ENCODE assay signal across 11 cellular contexts in genomic region chr14:50225974-50226297, GRCh38. TPM values are rescaled to one million over a fixed set of nuclear protein-coding genes. Genes with fewer than 3 reads are reported as not detected.
DNase-seq lines count a peak whose midpoint lies in the region; ATAC-seq, FAIRE-seq and TF ChIP-seq lines count a peak whose summit lies in the region.
"Had no signal": no experiment of that assay in that cellular context is flagged by ENCODE, and none has a peak within 500 bp of the region (broad histone marks: within the 10 kb centered on the region; RNA-seq: fewer than 3 reads in every experiment).

No MANE protein-coding gene starts in this region.

- POLR2A ChIA-PET in PC-9 (lab: Charles Lee; ENCODE audit: unreplicated experiment), result no interaction called here

- H3K27ac ChIP-seq in kidney (ENCODE audit: low read depth in 2 of 2, low read length in 2 of 2), result peak overlapping the region; percentile 40 to 71
- peak overlapping the region; percentile 31 for H3K27ac ChIP-seq in thymus (ENCODE audit: low read depth)
- no peak overlapping the region for H3K27ac ChIP-seq in PC-9

- TF ChIP-seq CTCF in kidney (IDR thresholded peaks at IDR 0.05; ENCODE audit: borderline replicate concordance, extremely low read depth, insufficient read depth), result no peak
- no peak for TF ChIP-seq CTCF in PC-9 (conservative IDR thresholded peaks at IDR 0.05)

- H3K27ac Mint-ChIP-seq in activated naive CD4-positive, alpha-beta T cell treated with anti-CD3 and anti-CD28 coated beads, Interleukin-2, amount 50 U/mL, for 24 hours, result peak overlapping the region; percentile 36
- H3K27ac Mint-ChIP-seq in activated naive CD4-positive, alpha-beta T cell treated with anti-CD3 and anti-CD28 coated beads for 36 hours, result no peak overlapping the region

- peaks cover 14 to 30% of the 10 kb centered on the region in 2 donors for H3K4me1 ChIP-seq in kidney (ENCODE audit: control insufficient read depth in 1 of 2, insufficient read depth in 1 of 2, low read depth in 1 of 2, low read length in 2 of 2)
- H3K4me1 ChIP-seq in thymus (ENCODE audit: control insufficient read depth, insufficient read depth, low read length), result no peaks in the 10 kb centered on the region
- H3K4me1 ChIP-seq in PC-9 (replicated peaks; ENCODE audit: insufficient read depth), result peaks cover 28% of the 10 kb centered on the region

- H3K27me3 ChIP-seq in thymus (ENCODE audit: control insufficient read depth, insufficient read depth), result no peaks in the 10 kb centered on the region
- H3K27me3 ChIP-seq in PC-9 (ENCODE audit: insufficient read depth, low read depth), result no peaks in the 10 kb centered on the region

- no peaks in the 10 kb centered on the region for H3K9me3 Mint-ChIP-seq in activated naive CD4-positive, alpha-beta T cell treated with anti-CD3 and anti-CD28 coated beads, Interleukin-2, amount 50 U/mL, for 24 hours
- H3K9me3 Mint-ChIP-seq in activated naive CD4-positive, alpha-beta T cell treated with anti-CD3 and anti-CD28 coated beads for 36 hours, result no peaks in the 10 kb centered on the region

- BruUV-seq in PC-9 (replicated peaks; lab: Mats Ljungman, UMichigan), result no TSS peak

- CTCF ChIA-PET in activated naive CD4-positive, alpha-beta T cell treated with anti-CD3 and anti-CD28 coated beads for 36 hours (lab: Charles Lee), result interaction anchor here (0.7 to 0.8 kb wide), 2 partner anchors 34 to 334 kb away, joined by 4 to 7 read pairs; no protein-coding TSS in a partner anchor
- CTCF ChIA-PET in PC-9 (lab: Charles Lee), result no interaction called here

- intact Hi-C loops in activated naive CD4-positive, alpha-beta T cell treated with anti-CD3 and anti-CD28 coated beads for 36 hours (cut with micrococcal nuclease), result no loop called here
- intact Hi-C loops in kidney (cut with DNase I) (no loop called here), PC-9 (cut with micrococcal nuclease; ENCODE audit: unreplicated experiment) (no loop called here)

- H4K20me1 ChIP-seq in PC-9 (ENCODE audit: insufficient read depth), result no peaks in the 10 kb centered on the region; the same call in 1 of the 2 replicates

- H3K9me2 ChIP-seq in PC-9 (ENCODE audit: insufficient read depth), result no peaks in the 10 kb centered on the region

- DNase-seq in activated naive CD4-positive, alpha-beta T cell treated with anti-CD3 and anti-CD28 coated beads for 36 hours, result no peak
- DNase-seq in kidney, result no peak
- no peak for DNase-seq in NCI-H446 (lab: John Stamatoyannopoulos, UW)
- no peak for DNase-seq in cortex of kidney (lab: John Stamatoyannopoulos, UW)
- no peak for DNase-seq in PC-9
- DNase-seq: activated CD4-positive, alpha-beta T cell treated with anti-CD3 and anti-CD28 coated beads for 1 hour; NCI-H187; stimulated activated CD4-positive, alpha-beta T cell treated with anti-CD3 and anti-CD28 coated beads, Interleukin-2, amount 100 ng/mL, for 24 hours had no signal

- peaks cover 38% of the 10 kb centered on the region for H3K79me2 ChIP-seq in PC-9 (ENCODE audit: low read depth)

- peak overlapping the region in 1 of 2 donors; percentile 24 for H3K9ac ChIP-seq in kidney (ENCODE audit: low read length in 2 of 2)

- no peaks in the 10 kb centered on the region for H3K36me3 ChIP-seq in kidney (ENCODE audit: control insufficient read depth in 1 of 2, insufficient read depth in 2 of 2, low read length in 2 of 2)
- no peaks in the 10 kb centered on the region for H3K36me3 ChIP-seq in thymus (ENCODE audit: control insufficient read depth, insufficient read depth)
- no peaks in the 10 kb centered on the region for H3K36me3 ChIP-seq in PC-9 (ENCODE audit: low read depth)

- no peaks in the 10 kb centered on the region for H3K9me3 ChIP-seq in kidney (ENCODE audit: control insufficient read depth in 1 of 2, low read length in 2 of 2)
- no peaks in the 10 kb centered on the region for H3K9me3 ChIP-seq in thymus (ENCODE audit: control insufficient read depth)
- H3K9me3 ChIP-seq in PC-9 (ENCODE audit: insufficient read depth, low read depth), result no peaks in the 10 kb centered on the region

- peak; percentile 29 for ATAC-seq in SK-N-SH treated with all-trans-retinoic acid at 6 μM for 48 hours

- WGBS in thymus, result 76% methylated on average over 5 of the region's 5 CpGs

- H3K36me3 Mint-ChIP-seq in activated naive CD4-positive, alpha-beta T cell treated with anti-CD3 and anti-CD28 coated beads, Interleukin-2, amount 50 U/mL, for 24 hours, result peaks cover 5% of the 10 kb centered on the region
- peaks cover 3% of the 10 kb centered on the region for H3K36me3 Mint-ChIP-seq in activated naive CD4-positive, alpha-beta T cell treated with anti-CD3 and anti-CD28 coated beads for 36 hours (ENCODE audit: low read depth)

- H3K4me3 ChIP-seq in kidney (ENCODE audit: low read length in 2 of 2), result no peak overlapping the region
- no peak overlapping the region for H3K4me3 ChIP-seq in thymus (ENCODE audit: low read length)
- H3K4me3 ChIP-seq in PC-9, result no peak overlapping the region

- H3K4me3 Mint-ChIP-seq in activated naive CD4-positive, alpha-beta T cell treated with anti-CD3 and anti-CD28 coated beads, Interleukin-2, amount 50 U/mL, for 24 hours, result no peak overlapping the region
- H3K4me3 Mint-ChIP-seq in activated naive CD4-positive, alpha-beta T cell treated with anti-CD3 and anti-CD28 coated beads for 36 hours, result no peak overlapping the region

- H3F3A ChIP-seq in PC-9 (ENCODE audit: insufficient read depth, low read depth), result 0 out of 2 replicates have a peak, but pooled peaks cover 11% of the 10 kb centered on the region

- no peak overlapping the region for H3K4me2 ChIP-seq in PC-9

- no peaks in the 10 kb centered on the region for H3K27me3 Mint-ChIP-seq in activated naive CD4-positive, alpha-beta T cell treated with anti-CD3 and anti-CD28 coated beads, Interleukin-2, amount 50 U/mL, for 24 hours
- H3K27me3 Mint-ChIP-seq in activated naive CD4-positive, alpha-beta T cell treated with anti-CD3 and anti-CD28 coated beads for 36 hours (ENCODE audit: low read depth), result no peaks in the 10 kb centered on the region

- H2AFZ ChIP-seq in PC-9, result no peak overlapping the region

- FAIRE-seq in kidney (lab: Jason Lieb, UNC), result no peak

- H3K4me1 Mint-ChIP-seq in activated naive CD4-positive, alpha-beta T cell treated with anti-CD3 and anti-CD28 coated beads, Interleukin-2, amount 50 U/mL, for 24 hours, result peaks cover 74% of the 10 kb centered on the region
- peaks cover 46% of the 10 kb centered on the region for H3K4me1 Mint-ChIP-seq in activated naive CD4-positive, alpha-beta T cell treated with anti-CD3 and anti-CD28 coated beads for 36 hours (ENCODE audit: low read depth)

TF ChIP-seq in SK-N-SH treated with all-trans-retinoic acid at 6 μM for 48 hours, 23 proteins besides CTCF, POLR2A, EP300 and RAD21 (continues in another document):
- TF ChIP-seq GLIS3 (CRISPR knock-in tag; IDR thresholded peaks at IDR 0.05) (no peak), POU6F1 (CRISPR knock-in tag; IDR thresholded peaks at IDR 0.05; ENCODE audit: borderline replicate concordance, low read depth) (no peak), CSRNP3 (CRISPR knock-in tag; IDR thresholded peaks at IDR 0.05) (no peak), OSR1 (CRISPR knock-in tag; IDR thresholded peaks at IDR 0.05) (no peak), RARB (CRISPR knock-in tag; IDR thresholded peaks at IDR 0.05) (no peak), SNAI2 (CRISPR knock-in tag; IDR thresholded peaks at IDR 0.05) (no peak), ZFP30 (CRISPR knock-in tag; IDR thresholded peaks at IDR 0.05) (no peak), ZNF8 (CRISPR knock-in tag; IDR thresholded peaks at IDR 0.05) (no peak), TCF4 (CRISPR knock-in tag; IDR thresholded peaks at IDR 0.05; ENCODE audit: borderline replicate concordance) (no peak), ZNF70 (CRISPR knock-in tag; IDR thresholded peaks at IDR 0.05) (no peak), ESRRG (CRISPR knock-in tag; IDR thresholded peaks at IDR 0.05) (no peak)

RNA-seq across cellular contexts. Expression of gene SOS2, which starts 5.4 kb away (rescaled TPM):
- total RNA-seq in activated naive CD4-positive, alpha-beta T cell treated with anti-CD3 and anti-CD28 coated beads for 36 hours, result 10 to 100 TPM; 20.3 to 22.1 TPM
- total RNA-seq in kidney (39.7 TPM), PC-9 (2021) (13.8 and 14.9 TPM in 2 replicates)
- polyA plus RNA-seq in kidney (ENCODE audit: insufficient read depth, low read depth, low replicate concordance) (11.9 TPM), thymus (15.4 TPM)
